15 cellular contexts compared by ENCODE assay signal in genomic region chr13:80558074-80558473, GRCh38.
"Had no signal": no experiment of that assay in that cellular context is flagged by ENCODE, and none has a peak within 500 bp of the region (broad histone marks: within the 10 kb centered on the region; RNA-seq: fewer than 3 reads in every experiment).

No MANE protein-coding gene starts in this region.

- H2AFZ ChIP-seq: parathyroid adenoma had no signal

- H3K27ac Mint-ChIP-seq: brain had no signal

- H3K27me3 ChIP-seq: spleen had no signal

- H3K4me3 ChIP-seq: spleen had no signal

- H3K4me1 Mint-ChIP-seq: central memory CD8-positive, alpha-beta T cell had no signal

- H3K27ac ChIP-seq: parathyroid adenoma, spleen had no signal

- H3K36me3 Mint-ChIP-seq: brain had no signal

- DNase-seq: activated CD4-positive, alpha-beta T cell treated with anti-CD3 and anti-CD28 coated beads, Interleukin-2, amount 50 U/mL, for 4 hours; activated naive CD4-positive, alpha-beta T cell treated with anti-CD3 and anti-CD28 coated beads, Interleukin-2, amount 50 U/mL, for 16 hours; activated T-cell treated with anti-CD3 and anti-CD28 coated beads, Interleukin-2, amount 50 U/mL, for 1 hour; amniotic stem cell; cortex of kidney; effector CD8-positive, alpha-beta T cell; mesendoderm; spleen; stimulated activated CD4-positive, alpha-beta T cell treated with anti-CD3 and anti-CD28 coated beads, Interleukin-1b, Interleukin-23, amount 100 ng/mL, for 48 hours; stimulated activated naive CD4-positive, alpha-beta T cell; T-helper 2 cell had no signal

- H3K79me2 ChIP-seq: parathyroid adenoma had no signal

- H3K9me3 ChIP-seq: spleen had no signal

- H3K27me3 Mint-ChIP-seq: brain; central memory CD8-positive, alpha-beta T cell had no signal

- H3K4me1 ChIP-seq: parathyroid adenoma had no signal

- H3K36me3 ChIP-seq: spleen had no signal

- H3K4me3 Mint-ChIP-seq: brain; central memory CD8-positive, alpha-beta T cell; neural crest cell had no signal

- H3K9ac ChIP-seq: parathyroid adenoma had no signal
